Comparison of ENCODE assay signal across 17 cellular contexts in the genomic region with DNA sequence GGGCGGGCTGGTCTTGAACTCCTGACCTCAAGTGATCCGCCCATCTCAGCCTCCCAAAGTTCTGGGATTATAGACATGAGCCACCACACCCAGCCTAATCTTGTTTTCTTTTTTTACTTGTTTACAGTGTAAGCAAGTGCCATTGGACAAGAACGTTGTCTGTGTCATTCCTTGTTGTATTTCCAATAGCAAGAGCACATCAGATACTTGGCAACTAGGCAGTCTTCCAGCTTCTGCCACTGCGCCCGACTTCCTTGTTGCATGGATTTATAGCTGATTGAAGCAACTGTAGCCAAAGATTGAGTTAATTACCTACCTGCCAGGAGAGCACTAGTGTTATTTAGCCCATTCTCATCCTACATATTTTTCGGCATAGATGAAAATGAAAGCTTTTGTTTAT. TPM values are rescaled to one million over a fixed set of nuclear protein-coding genes. Genes with fewer than 3 reads are reported as not detected.
DNase-seq lines count a peak whose midpoint lies in the region; ATAC-seq and TF ChIP-seq lines count a peak whose summit lies in the region.
"Had no signal": no experiment of that assay in that cellular context is flagged by ENCODE, and none has a peak within 500 bp of the region (broad histone marks: within the 10 kb centered on the region; RNA-seq: fewer than 3 reads in every experiment).

No MANE protein-coding gene starts in this region.

- H3K36me3 Mint-ChIP-seq in activated naive CD8-positive, alpha-beta T cell, result peaks cover 6% of the 10 kb centered on the region
- H3K36me3 Mint-ChIP-seq in activated naive CD8-positive, alpha-beta T cell treated with anti-CD3 and anti-CD28 coated beads for 36 hours, result peaks cover 38% of the 10 kb centered on the region
- H3K36me3 Mint-ChIP-seq in activated B cell treated with CpG ODN at 0.5 μM for 24 hours (ENCODE audit: low read depth) (peaks cover 68% of the 10 kb centered on the region), nephron progenitor cell (ENCODE audit: low read depth) (peaks cover 61% of the 10 kb centered on the region)

- 45 to 54% methylated on average over 2 to 6 of the region's 6 CpGs for WGBS in transverse colon (ENCODE audit: low coverage in 1 of 2), 2 donors

- ATAC-seq in activated B cell treated with CpG ODN at 0.5 μM for 24 hours (ENCODE audit: low read depth), result no peak
- ATAC-seq: Right ventricle myocardium inferior had no signal

- H3K4me3 Mint-ChIP-seq in activated naive CD8-positive, alpha-beta T cell, result no peak overlapping the region
- no peak overlapping the region for H3K4me3 Mint-ChIP-seq in activated naive CD8-positive, alpha-beta T cell treated with anti-CD3 and anti-CD28 coated beads for 36 hours
- H3K4me3 Mint-ChIP-seq in activated B cell treated with CpG ODN at 0.5 μM for 24 hours (no peak overlapping the region), nephron progenitor cell (no peak overlapping the region)

- in situ Hi-C loops in transverse colon (cut with MboI; ENCODE audit: low pct_ligation_motif_present in 1 of 4, low pct_unique_long_range_greater_than_20kb in 1 of 4, low sequenced_read_pairs in 3 of 4), result loop anchor here in 3 of 4 donors (25.0 kb wide), 1 partner anchor 830 kb away; a partner anchor contains a TSS

- TF ChIP-seq POLR2A in transverse colon (IDR thresholded peaks at IDR 0.05), result no peak

- peaks cover 0 to 41% (median 12%) of the 10 kb centered on the region in 4 donors for H3K36me3 ChIP-seq in transverse colon

- H3K4me1 Mint-ChIP-seq in activated naive CD8-positive, alpha-beta T cell (ENCODE audit: low read depth), result peaks cover 16% of the 10 kb centered on the region
- H3K4me1 Mint-ChIP-seq in activated naive CD8-positive, alpha-beta T cell treated with anti-CD3 and anti-CD28 coated beads for 36 hours, result peaks cover 12% of the 10 kb centered on the region
- peaks cover 14% of the 10 kb centered on the region for H3K4me1 Mint-ChIP-seq in activated B cell treated with CpG ODN at 0.5 μM for 24 hours
- H3K4me1 Mint-ChIP-seq in nephron progenitor cell, result peaks cover 10% of the 10 kb centered on the region

- no peaks in the 10 kb centered on the region for H3K27me3 Mint-ChIP-seq in activated naive CD8-positive, alpha-beta T cell
- H3K27me3 Mint-ChIP-seq in activated naive CD8-positive, alpha-beta T cell treated with anti-CD3 and anti-CD28 coated beads for 36 hours, result no peaks in the 10 kb centered on the region
- no peaks in the 10 kb centered on the region for H3K27me3 Mint-ChIP-seq in activated B cell treated with CpG ODN at 0.5 μM for 24 hours
- peaks cover 3% of the 10 kb centered on the region for H3K27me3 Mint-ChIP-seq in nephron progenitor cell (ENCODE audit: low read depth, poor library complexity)
- H3K27me3 Mint-ChIP-seq: CD4-positive, alpha-beta memory T cell had no signal

- H3K27ac ChIP-seq in transverse colon (peak overlapping the region; percentile 47 to 71 (median 60)), caudate nucleus (ENCODE audit: low read depth, low read length) (no peak overlapping the region)

- CTCF ChIA-PET in activated B cell treated with CpG ODN at 0.5 μM for 24 hours (lab: Charles Lee), result no interaction called here

- H3K27ac Mint-ChIP-seq in activated naive CD8-positive, alpha-beta T cell, result peak overlapping the region; percentile 25
- no peak overlapping the region for H3K27ac Mint-ChIP-seq in activated naive CD8-positive, alpha-beta T cell treated with anti-CD3 and anti-CD28 coated beads for 36 hours
- H3K27ac Mint-ChIP-seq in activated B cell treated with CpG ODN at 0.5 μM for 24 hours, result peak overlapping the region; percentile 2
- peak overlapping the region; percentile 4 for H3K27ac Mint-ChIP-seq in nephron progenitor cell

- no peaks in the 10 kb centered on the region for H3K9me3 Mint-ChIP-seq in activated naive CD8-positive, alpha-beta T cell (ENCODE audit: low read depth)
- H3K9me3 Mint-ChIP-seq in activated naive CD8-positive, alpha-beta T cell treated with anti-CD3 and anti-CD28 coated beads for 36 hours, result no peaks in the 10 kb centered on the region
- H3K9me3 Mint-ChIP-seq in activated B cell treated with CpG ODN at 0.5 μM for 24 hours (no peaks in the 10 kb centered on the region), nephron progenitor cell (no peaks in the 10 kb centered on the region)
- H3K9me3 Mint-ChIP-seq: CD4-positive, alpha-beta memory T cell had no signal

- no peaks in the 10 kb centered on the region for H3K27me3 ChIP-seq in transverse colon
- H3K27me3 ChIP-seq: Peyer's patch had no signal

- no peaks in the 10 kb centered on the region for H3K9me3 ChIP-seq in transverse colon
- H3K9me3 ChIP-seq: Peyer's patch had no signal

- TF ChIP-seq CTCF in activated B cell treated with CpG ODN at 0.5 μM for 24 hours (IDR thresholded peaks at IDR 0.05) (no peak), nephron progenitor cell (IDR thresholded peaks at IDR 0.05) (no peak), transverse colon (IDR thresholded peaks at IDR 0.05) (no peak)

- DNase-seq in activated naive CD8-positive, alpha-beta T cell treated with anti-CD3 and anti-CD28 coated beads for 36 hours, result no peak
- no peak for DNase-seq in activated B cell treated with CpG ODN at 0.5 μM for 24 hours
- no peak for DNase-seq in nephron progenitor cell
- peak; percentile 73 for DNase-seq in transverse colon
- DNase-seq in caudate nucleus (lab: John Stamatoyannopoulos, UW), result no peak
- DNase-seq in activated CD8-positive, alpha-beta memory T cell treated with anti-CD3 and anti-CD28 coated beads, Interleukin-2, amount 50 U/mL, for 48 hours, result no peak
- DNase-seq: Calu3; CD4-positive, alpha-beta memory T cell; DMS53; H7; MM.1S; NCI-H1105; NCI-H1694; NCI-H510A treated with DMSO at 0.1 percent for 48 hours had no signal

- H3K4me1 ChIP-seq in transverse colon, result peaks cover 0 to 27% (median 13%) of the 10 kb centered on the region in 4 donors

- TF ChIP-seq EP300 in transverse colon (IDR thresholded peaks at IDR 0.05; ENCODE audit: low read depth), result no peak

- H3K4me3 ChIP-seq in transverse colon, result no peak overlapping the region
- H3K4me3 ChIP-seq: Peyer's patch had no signal

- POLR2A ChIA-PET in activated B cell treated with CpG ODN at 0.5 μM for 24 hours (lab: Charles Lee), result interaction anchor here (0.6 kb wide), 1 partner anchor 61 kb away, joined by 3 read pairs; no protein-coding TSS in a partner anchor

- intact Hi-C loops in activated B cell treated with CpG ODN at 0.5 μM for 24 hours (cut with micrococcal nuclease) (no loop called here), transverse colon (cut with DNase I; ENCODE audit: low total_unique reads) (no loop called here)

RNA-seq across cellular contexts. Expression of a gene that starts 3.1 kb away (rescaled TPM):
- total RNA-seq in activated naive CD8-positive, alpha-beta T cell treated with anti-CD3 and anti-CD28 coated beads for 36 hours, result 10 to 100 TPM; 37.6 to 41.4 TPM
- 111 and 123 TPM in 2 replicates for total RNA-seq in activated B cell treated with CpG ODN at 0.5 μM for 24 hours
- total RNA-seq in transverse colon, result 100 to 1,000 TPM in 2 of 4 donors, 10 to 100 TPM in 2; 84.5 to 274 (median 172) TPM

RNA-seq across cellular contexts. Expression of a gene that starts 21.0 kb away (rescaled TPM):
- total RNA-seq in activated naive CD8-positive, alpha-beta T cell treated with anti-CD3 and anti-CD28 coated beads for 36 hours, result 100 to 1,000 TPM; 174 to 178 TPM
- total RNA-seq in activated B cell treated with CpG ODN at 0.5 μM for 24 hours, result 102 and 109 TPM in 2 replicates
- 10 to 100 TPM; 13.5 to 70.7 (median 41.8) TPM for total RNA-seq in transverse colon
